ENCODE assay signal across 14 cellular contexts in genomic region chr10:35554461-35555056, GRCh38. TPM values are rescaled to one million over a fixed set of nuclear protein-coding genes. Genes with fewer than 3 reads are reported as not detected.
DNase-seq lines count a peak whose midpoint lies in the region; ATAC-seq and TF ChIP-seq lines count a peak whose summit lies in the region.
"Had no signal": no experiment of that assay in that cellular context is flagged by ENCODE, and none has a peak within 500 bp of the region (broad histone marks: within the 10 kb centered on the region; RNA-seq: fewer than 3 reads in every experiment).

No MANE protein-coding gene starts in this region.

- H3K36me3 Mint-ChIP-seq in activated CD4-positive, alpha-beta T cell treated with anti-CD3 and anti-CD28 coated beads, Interleukin-2, amount 10 ng/mL, durations not matched to agents 7 days and 5 days (ENCODE audit: low read depth) = peaks cover 8% of the 10 kb centered on the region

- no peaks in the 10 kb centered on the region for H3K9me3 ChIP-seq in OCI-LY7 (ENCODE audit: low read length)
- H3K9me3 ChIP-seq in SK-N-SH = no peaks in the 10 kb centered on the region
- H3K9me3 ChIP-seq: upper lobe of left lung had no signal

- H3K27ac ChIP-seq in OCI-LY7 (ENCODE audit: low read depth, low read length, poor library complexity, severe bottlenecking) = peak overlapping the region; percentile 22
- H3K27ac ChIP-seq in SK-N-SH (ENCODE audit: low read depth in 2 of 2, low read length in 1 of 2) = no peak overlapping the region
- H3K27ac ChIP-seq: upper lobe of left lung had no signal

- TF ChIP-seq EP300 in SK-N-SH (IDR thresholded peaks at IDR 0.05; ENCODE audit: borderline replicate concordance in 1 of 2, low read depth in 1 of 2, low read length in 1 of 2) = no peak

- ATAC-seq in GM19043 (IDR thresholded peaks at IDR 0.05; ENCODE audit: low read depth, unreplicated experiment) (peak; percentile 62), HG02885 (IDR thresholded peaks at IDR 0.05; ENCODE audit: poor library complexity, unreplicated experiment) (peak; percentile 81), HG03521 (IDR thresholded peaks at IDR 0.05; ENCODE audit: unreplicated experiment) (no peak)

- H4K20me1 ChIP-seq in OCI-LY7 (ENCODE audit: insufficient read depth, low read length) (no peaks in the 10 kb centered on the region), SK-N-SH (ENCODE audit: insufficient read depth) (no peaks in the 10 kb centered on the region)

- H3F3A ChIP-seq in SK-N-SH (replicated peaks; ENCODE audit: insufficient read depth) = no peaks in the 10 kb centered on the region

- peak overlapping the region; percentile 56 for H3K4me2 ChIP-seq in OCI-LY7 (ENCODE audit: low read length)
- no peak overlapping the region for H3K4me2 ChIP-seq in SK-N-SH

- POLR2A ChIA-PET in OCI-LY7 (lab: Charles Lee) (interaction anchor here (0.6 to 1.2 kb wide), 5 partner anchors 7 to 358 kb away, joined by 3 to 4 read pairs (median 3); no protein-coding TSS in a partner anchor), SK-N-SH (lab: Yijun Ruan, JAX) (no interaction called here)
- POLR2A ChIA-PET in activated CD4-positive, alpha-beta T cell treated with anti-CD3 and anti-CD28 coated beads, Interleukin-2, amount 10 ng/mL, durations not matched to agents 7 days and 5 days (lab: Charles Lee) = no interaction called here

- H3K4me3 Mint-ChIP-seq in activated CD4-positive, alpha-beta T cell treated with anti-CD3 and anti-CD28 coated beads, Interleukin-2, amount 10 ng/mL, durations not matched to agents 7 days and 5 days = no peak overlapping the region
- H3K4me3 Mint-ChIP-seq: activated CD4-positive, alpha-beta memory T cell treated with anti-CD3 and anti-CD28 coated beads for 36 hours had no signal

- no TSS peak for BruUV-seq in OCI-LY7 (replicated peaks; lab: Mats Ljungman, UMichigan)

- H3K4me1 ChIP-seq in OCI-LY7 (ENCODE audit: insufficient read depth, low read length, poor library complexity, severe bottlenecking) (peaks cover 22% of the 10 kb centered on the region), SK-N-SH (ENCODE audit: control insufficient read depth in 1 of 2, insufficient read depth in 2 of 2, low read depth in 1 of 2, low read length in 1 of 2) (peaks cover 0 to 4% of the 10 kb centered on the region in 2 experiments; a peak in 2 of 4 replicates)
- H3K4me1 ChIP-seq: upper lobe of left lung had no signal

- no peaks in the 10 kb centered on the region for H3K27me3 Mint-ChIP-seq in activated CD4-positive, alpha-beta T cell treated with anti-CD3 and anti-CD28 coated beads, Interleukin-2, amount 10 ng/mL, durations not matched to agents 7 days and 5 days
- H3K27me3 Mint-ChIP-seq: activated CD4-positive, alpha-beta memory T cell treated with anti-CD3 and anti-CD28 coated beads for 36 hours had no signal

- H3K9ac ChIP-seq in SK-N-SH = no peak overlapping the region

- TF ChIP-seq CTCF in GM12865 (IDR thresholded peaks at IDR 0.05; ENCODE audit: insufficient read depth, low read depth, low read length, missing control alignments) (no peak), OCI-LY7 (conservative IDR thresholded peaks at IDR 0.05; ENCODE audit: low read length) (no peak), SK-N-SH (IDR thresholded peaks at IDR 0.05) (no peak)

- CTCF ChIA-PET in OCI-LY7 (lab: Charles Lee; ENCODE audit: unreplicated experiment) = no interaction called here
- CTCF ChIA-PET in activated CD4-positive, alpha-beta T cell treated with anti-CD3 and anti-CD28 coated beads, Interleukin-2, amount 10 ng/mL, durations not matched to agents 7 days and 5 days (lab: Charles Lee) = no interaction called here
- CTCF ChIA-PET in SK-N-SH (lab: Yijun Ruan, JAX) = interaction anchor here (1.5 to 3.6 kb wide), 2 partner anchors 9 to 20 kb away, joined by 3 to 22 read pairs; no protein-coding TSS in a partner anchor

- intact Hi-C loops in OCI-LY7 (cut with micrococcal nuclease; ENCODE audit: unreplicated experiment) = no loop called here
- intact Hi-C loops in cardiac septum (cut with DNase I) = no loop called here

- H3K4me1 Mint-ChIP-seq in activated CD4-positive, alpha-beta T cell treated with anti-CD3 and anti-CD28 coated beads, Interleukin-2, amount 10 ng/mL, durations not matched to agents 7 days and 5 days = no peaks in the 10 kb centered on the region

- H3K4me3 ChIP-seq in GM12865 (ENCODE audit: low read depth, low read length) = no peak overlapping the region
- peak overlapping the region; percentile 22 for H3K4me3 ChIP-seq in OCI-LY7 (ENCODE audit: low read depth, low read length, poor library complexity, severe bottlenecking)
- H3K4me3 ChIP-seq in SK-N-SH (ENCODE audit: low read depth in 2 of 2, low read length in 1 of 2) = no peak overlapping the region
- H3K4me3 ChIP-seq: upper lobe of left lung had no signal

- TF ChIP-seq RAD21 in SK-N-SH (IDR thresholded peaks at IDR 0.05; ENCODE audit: low read length) = no peak

- no peaks in the 10 kb centered on the region; the same call in 1 of the 2 replicates for H3K36me3 ChIP-seq in OCI-LY7 (ENCODE audit: insufficient read depth, low read length)
- H3K36me3 ChIP-seq in SK-N-SH (replicated peaks in 1 of 2; ENCODE audit: control insufficient read depth in 1 of 2, insufficient read depth in 2 of 2, low read length in 1 of 2) = peaks cover 19 to 22% of the 10 kb centered on the region in 2 experiments

- DNase-seq in GM12865 (ENCODE audit: low read depth) = peak; percentile 10
- DNase-seq in OCI-LY7 (ENCODE audit: low spot score) = peak; percentile 24
- no peak for DNase-seq in cardiac septum (ENCODE audit: low spot score)
- DNase-seq in activated CD4-positive, alpha-beta T cell treated with anti-CD3 and anti-CD28 coated beads, Interleukin-2, amount 10 ng/mL, durations not matched to agents 7 days and 5 days = no peak
- DNase-seq in SK-N-SH = no peak
- DNase-seq: activated CD4-positive, alpha-beta memory T cell treated with anti-CD3 and anti-CD28 coated beads for 36 hours; DMS79 treated with DMSO at 0.1 percent for 48 hours; foreskin fibroblast; NCI-H187; upper lobe of left lung had no signal

- H3K27ac Mint-ChIP-seq in activated CD4-positive, alpha-beta T cell treated with anti-CD3 and anti-CD28 coated beads, Interleukin-2, amount 10 ng/mL, durations not matched to agents 7 days and 5 days = no peak overlapping the region
- H3K27ac Mint-ChIP-seq: activated CD4-positive, alpha-beta memory T cell treated with anti-CD3 and anti-CD28 coated beads for 36 hours had no signal

- H3K27me3 ChIP-seq in SK-N-SH (ENCODE audit: insufficient read depth) = no peaks in the 10 kb centered on the region
- H3K27me3 ChIP-seq: upper lobe of left lung had no signal

- no peaks in the 10 kb centered on the region for H3K79me2 ChIP-seq in OCI-LY7 (ENCODE audit: insufficient read depth, low read depth, low read length)
- H3K79me2 ChIP-seq in SK-N-SH (ENCODE audit: insufficient read depth) = peaks cover 3% of the 10 kb centered on the region

- no peaks in the 10 kb centered on the region for H3K9me3 Mint-ChIP-seq in activated CD4-positive, alpha-beta T cell treated with anti-CD3 and anti-CD28 coated beads, Interleukin-2, amount 10 ng/mL, durations not matched to agents 7 days and 5 days
- H3K9me3 Mint-ChIP-seq: activated CD4-positive, alpha-beta memory T cell treated with anti-CD3 and anti-CD28 coated beads for 36 hours had no signal

- H2AFZ ChIP-seq in OCI-LY7 (ENCODE audit: low read length) = no peak overlapping the region; the same call in 1 of the 2 replicates
- H2AFZ ChIP-seq in SK-N-SH (ENCODE audit: low read depth) = no peak overlapping the region

- H3K9me2 ChIP-seq in OCI-LY7 (ENCODE audit: insufficient read depth, low read length) = no peaks in the 10 kb centered on the region
- no peaks in the 10 kb centered on the region for H3K9me2 ChIP-seq in SK-N-SH

- 96% methylated on average over 3 of the region's 3 CpGs for WGBS in SK-N-SH (ENCODE audit: low lambda C conversion rate)

TF ChIP-seq in SK-N-SH, 30 proteins besides CTCF, POLR2A, EP300 and RAD21 (continues in another document):
- TF ChIP-seq MAX (IDR thresholded peaks at IDR 0.05; ENCODE audit: low read depth) = no peak
- no peak for TF ChIP-seq USF1 (IDR thresholded peaks at IDR 0.05; ENCODE audit: borderline replicate concordance, low read depth)
- TF ChIP-seq FOSL2 (IDR thresholded peaks at IDR 0.05; ENCODE audit: borderline replicate concordance, low read depth) = no peak
- TF ChIP-seq YY1 (IDR thresholded peaks at IDR 0.05; ENCODE audit: low read depth) = no peak
- TF ChIP-seq POLR2AphosphoS5 (IDR thresholded peaks at IDR 0.05; ENCODE audit: low read depth, low read length) = no peak
- no peak for TF ChIP-seq RCOR1 (IDR thresholded peaks at IDR 0.05; ENCODE audit: low read length)
- TF ChIP-seq SIN3A (IDR thresholded peaks at IDR 0.05; ENCODE audit: borderline replicate concordance, low read depth, low read length) = no peak
- no peak for TF ChIP-seq GATA2 (CRISPR knock-in tag; IDR thresholded peaks at IDR 0.05)
- no peak for TF ChIP-seq FOXM1 (IDR thresholded peaks at IDR 0.05; ENCODE audit: low read depth)
- no peak for TF ChIP-seq MXI1 (IDR thresholded peaks at IDR 0.05; ENCODE audit: low read depth, low read length)
- TF ChIP-seq MEF2A (IDR thresholded peaks at IDR 0.05; ENCODE audit: borderline replicate concordance, low read depth) = no peak
- no peak for TF ChIP-seq TEAD4 (IDR thresholded peaks at IDR 0.05; ENCODE audit: borderline replicate concordance, insufficient read depth)

RNA-seq across cellular contexts. Expression of gene GJD4, which starts 50.6 kb away (rescaled TPM):
- total RNA-seq in OCI-LY7 (2014; rRNA removed; shearing (Covaris generic)) = not detected in 2 replicates
- total RNA-seq in OCI-LY7 (2022) (not detected in 2 replicates), cardiac septum (not detected)
- not detected for total RNA-seq in activated CD4-positive, alpha-beta T cell treated with anti-CD3 and anti-CD28 coated beads, Interleukin-2, amount 10 ng/mL, durations not matched to agents 7 days and 5 days
- not detected in 2 replicates for polyA plus RNA-seq in SK-N-SH (2012; rRNA removed)
- not detected in 2 replicates for polyA plus RNA-seq in SK-N-SH (2012; cell fraction: cytosol; rRNA removed)
- polyA plus RNA-seq in SK-N-SH (2012; cell fraction: nucleus; rRNA removed) = 0.04 TPM in 1 of 2 replicates, not detected in the other
- total RNA-seq: activated CD4-positive, alpha-beta memory T cell treated with anti-CD3 and anti-CD28 coated beads for 36 hours; T-helper 1 cell treated with Interleukin-12 subunit alpha and Interleukin-12 subunit beta and Interleukin-4 antibody, amounts not matched to agents 30 ng/mL and 1 ng/mL, for 36 hours; upper lobe of left lung had no signal

Comparison
In these comparisons a context has a peak if more than half of its experiments do, and no peak if none do; other contexts are left out.
1. DNase-seq: peak in GM12865 (single experiment) and OCI-LY7 (single experiment); none in cardiac septum (single experiment), activated CD4-positive, alpha-beta T cell treated with anti-CD3 and anti-CD28 coated beads, Interleukin-2, amount 10 ng/mL, durations not matched to agents 7 days and 5 days (single experiment) and SK-N-SH (single experiment).